In the genomic region with DNA sequence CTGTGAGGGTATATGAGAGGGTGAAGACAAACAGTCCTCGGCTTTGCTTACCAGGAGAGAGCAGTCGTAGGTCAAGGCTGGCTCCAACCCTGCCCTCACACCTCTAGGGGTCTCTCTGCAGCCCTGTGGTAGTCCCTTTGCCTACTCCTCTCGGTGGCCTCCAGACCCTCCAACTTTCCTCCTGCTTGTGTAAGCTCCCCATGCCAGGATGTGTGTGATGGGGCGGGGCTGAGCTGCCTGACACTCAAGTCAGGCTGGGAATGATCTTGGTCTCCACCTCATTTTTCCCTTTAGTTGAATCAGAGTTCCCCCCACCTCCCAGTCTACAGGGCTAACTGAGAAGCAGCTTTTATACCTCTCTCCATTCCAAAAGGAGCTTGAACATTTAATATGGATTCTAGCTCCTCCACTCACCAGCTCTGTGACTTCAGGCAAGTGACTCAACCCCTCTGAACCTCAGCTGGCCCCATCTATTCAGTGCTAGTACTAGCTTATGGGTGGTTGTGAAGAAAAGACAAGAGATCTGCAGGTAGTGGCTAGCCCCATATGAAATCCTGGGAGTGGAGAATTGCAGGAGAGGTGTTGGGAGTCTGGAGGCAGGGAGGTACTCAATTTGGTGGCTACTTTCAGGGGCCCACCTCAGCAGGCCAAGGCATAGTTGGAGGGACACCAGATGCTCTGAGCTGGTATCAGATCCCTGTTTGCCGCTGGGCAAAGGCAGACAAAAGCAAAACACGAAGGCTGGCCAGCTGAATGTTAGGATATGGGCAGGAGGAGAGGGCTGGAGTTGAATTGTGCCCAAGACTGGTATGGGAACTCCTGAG, we compare ENCODE assay signal across 8 cellular contexts. TPM values are rescaled to one million over a fixed set of nuclear protein-coding genes. Genes with fewer than 3 reads are reported as not detected.
A peak's percentile ranks its signal among the peaks of the same experiment; 100 is the strongest.
DNase-seq lines count a peak whose midpoint lies in the region; ATAC-seq and TF ChIP-seq lines count a peak whose summit lies in the region.

No MANE protein-coding gene starts in this region.

- H3K27me3 ChIP-seq in gastroesophageal sphincter (no peaks in the 10 kb centered on the region), gastrocnemius medialis (no peaks in the 10 kb centered on the region)

- DNase-seq in NCI-H748 (lab: John Stamatoyannopoulos, UW; ENCODE audit: unreplicated experiment) (peak; percentile 69), NCI-H748 treated with DMSO at 0.1 percent for 48 hours (lab: John Stamatoyannopoulos, UW) (no peak), HK-2 (ENCODE audit: unreplicated experiment) (peak; percentile 47), gastrocnemius medialis (no peak), NCI-H1694 treated with DMSO at 0.1 percent for 48 hours (lab: John Stamatoyannopoulos, UW) (no peak)
- DNase-seq in activated CD4-positive, alpha-beta T cell treated with anti-CD3 and anti-CD28 coated beads, Interleukin-2, amount 10 ng/mL, durations not matched to agents 7 days and 5 days: no peak

- in situ Hi-C loops in gastrocnemius medialis (cut with MboI; ENCODE audit: low sequenced_read_pairs in 4 of 4): no loop called here

- WGBS in gastroesophageal sphincter (ENCODE audit: low coverage in 1 of 2), 2 donors: 13 to 15% methylated on average over 2 to 6 of the region's 6 CpGs

- H3K9me3 Mint-ChIP-seq in activated CD4-positive, alpha-beta T cell treated with anti-CD3 and anti-CD28 coated beads, Interleukin-2, amount 10 ng/mL, durations not matched to agents 7 days and 5 days: no peaks in the 10 kb centered on the region

- H3K27ac ChIP-seq in gastroesophageal sphincter: peak overlapping the region; percentile 54 to 99 (median 98)
- H3K27ac ChIP-seq in gastrocnemius medialis: peak overlapping the region; percentile 95 to 99 (median 98)

- H3K4me3 Mint-ChIP-seq in activated CD4-positive, alpha-beta T cell treated with anti-CD3 and anti-CD28 coated beads, Interleukin-2, amount 10 ng/mL, durations not matched to agents 7 days and 5 days: peak overlapping the region; percentile 74

- TF ChIP-seq CTCF in gastroesophageal sphincter (IDR thresholded peaks at IDR 0.05) (no peak), gastrocnemius medialis (IDR thresholded peaks at IDR 0.05 in 4 of 5, conservative IDR thresholded peaks at IDR 0.05 in 1 of 5) (no peak)

- H3K4me1 ChIP-seq in gastroesophageal sphincter: peaks cover 3 to 97% (median 67%) of the 10 kb centered on the region in 3 donors
- peaks cover 78 to 91% of the 10 kb centered on the region in 2 donors for H3K4me1 ChIP-seq in gastrocnemius medialis

- H3K9me3 ChIP-seq in gastroesophageal sphincter (no peaks in the 10 kb centered on the region), gastrocnemius medialis (no peaks in the 10 kb centered on the region)

- CTCF ChIA-PET in activated CD4-positive, alpha-beta T cell treated with anti-CD3 and anti-CD28 coated beads, Interleukin-2, amount 10 ng/mL, durations not matched to agents 7 days and 5 days (lab: Charles Lee): interaction anchor here (0.7 to 2.5 kb wide), 12 partner anchors 10 to 70 kb away, joined by 3 to 14 read pairs (median 4); partner anchors contain the start of gene SLC35B2

- ATAC-seq in gastroesophageal sphincter: no peak
- ATAC-seq in gastrocnemius medialis: peak in 1 of 2 donors; percentile 2
- no peak for ATAC-seq in HG03442 (IDR thresholded peaks at IDR 0.05; ENCODE audit: unreplicated experiment)

- intact Hi-C loops in gastrocnemius medialis (cut with DNase I; ENCODE audit: low total_unique reads): loop anchor here (5.0 kb wide), 1 partner anchor 452 kb away; the partner anchor contains the start of gene VEGFA

- H3K27me3 Mint-ChIP-seq in activated CD4-positive, alpha-beta T cell treated with anti-CD3 and anti-CD28 coated beads, Interleukin-2, amount 10 ng/mL, durations not matched to agents 7 days and 5 days: no peaks in the 10 kb centered on the region

- H3K36me3 Mint-ChIP-seq in activated CD4-positive, alpha-beta T cell treated with anti-CD3 and anti-CD28 coated beads, Interleukin-2, amount 10 ng/mL, durations not matched to agents 7 days and 5 days (ENCODE audit: low read depth): no peaks in the 10 kb centered on the region

- peak overlapping the region; percentile 73 to 86 for H3K4me3 ChIP-seq in gastroesophageal sphincter
- peak overlapping the region; percentile 61 to 85 (median 70) for H3K4me3 ChIP-seq in gastrocnemius medialis

- H3K27ac Mint-ChIP-seq in activated CD4-positive, alpha-beta T cell treated with anti-CD3 and anti-CD28 coated beads, Interleukin-2, amount 10 ng/mL, durations not matched to agents 7 days and 5 days: peak overlapping the region; percentile 78

- H3K4me1 Mint-ChIP-seq in activated CD4-positive, alpha-beta T cell treated with anti-CD3 and anti-CD28 coated beads, Interleukin-2, amount 10 ng/mL, durations not matched to agents 7 days and 5 days: peaks cover 38% of the 10 kb centered on the region

- POLR2A ChIA-PET in activated CD4-positive, alpha-beta T cell treated with anti-CD3 and anti-CD28 coated beads, Interleukin-2, amount 10 ng/mL, durations not matched to agents 7 days and 5 days (lab: Charles Lee): interaction anchor here (0.6 kb wide), 1 partner anchor 35 kb away, joined by 3 read pairs; no protein-coding TSS in a partner anchor

- TF ChIP-seq EP300 in gastroesophageal sphincter (IDR thresholded peaks at IDR 0.05): no peak

- peaks cover 0 to 4% of the 10 kb centered on the region in 2 donors for H3K36me3 ChIP-seq in gastroesophageal sphincter
- H3K36me3 ChIP-seq in gastrocnemius medialis: no peaks in the 10 kb centered on the region

- TF ChIP-seq POLR2A in gastroesophageal sphincter (IDR thresholded peaks at IDR 0.05) (no peak), gastrocnemius medialis (IDR thresholded peaks at IDR 0.05) (no peak)

RNA-seq across cellular contexts. Expression of gene SLC29A1, which starts 1.0 kb away (rescaled TPM):
- 10 to 100 TPM; 38.5 to 46.9 TPM for total RNA-seq in activated CD4-positive, alpha-beta T cell treated with anti-CD3 and anti-CD28 coated beads, Interleukin-2, amount 10 ng/mL, durations not matched to agents 7 days and 5 days
- total RNA-seq in gastroesophageal sphincter (100 to 1,000 TPM; 101 to 281 (median 134) TPM), gastrocnemius medialis (10 to 100 TPM; 18.3 to 95.5 (median 40.8) TPM)

RNA-seq across cellular contexts. Expression of gene MYMX, which starts 7.6 kb away (rescaled TPM):
- total RNA-seq in activated CD4-positive, alpha-beta T cell treated with anti-CD3 and anti-CD28 coated beads, Interleukin-2, amount 10 ng/mL, durations not matched to agents 7 days and 5 days: not detected
- total RNA-seq in gastroesophageal sphincter (1 to 10 TPM in 1 of 4 donors, not detected in 3; 1.4 TPM), gastrocnemius medialis (not detected)

RNA-seq across cellular contexts. Expression of gene HSP90AB1, which starts 22.5 kb away (rescaled TPM):
- 100 to 1,000 TPM; 522 to 571 TPM for total RNA-seq in activated CD4-positive, alpha-beta T cell treated with anti-CD3 and anti-CD28 coated beads, Interleukin-2, amount 10 ng/mL, durations not matched to agents 7 days and 5 days
- total RNA-seq in gastroesophageal sphincter (100 to 1,000 TPM; 553 to 749 (median 626) TPM), gastrocnemius medialis (1,000 to 10,000 TPM in 2 of 4 donors, 100 to 1,000 TPM in 2; 878 to 1,576 (median 1,106) TPM)

RNA-seq across cellular contexts. Expression of gene SLC35B2, which starts 33.0 kb away (rescaled TPM):
- 10 to 100 TPM; 29.5 to 30.1 TPM for total RNA-seq in activated CD4-positive, alpha-beta T cell treated with anti-CD3 and anti-CD28 coated beads, Interleukin-2, amount 10 ng/mL, durations not matched to agents 7 days and 5 days
- total RNA-seq in gastroesophageal sphincter (10 to 100 TPM; 21.3 to 34.0 (median 25.6) TPM), gastrocnemius medialis (10 to 100 TPM; 14.9 to 35.9 (median 21.4) TPM)

RNA-seq across cellular contexts. Expression of gene NFKBIE, which starts 41.0 kb away (rescaled TPM):
- total RNA-seq in activated CD4-positive, alpha-beta T cell treated with anti-CD3 and anti-CD28 coated beads, Interleukin-2, amount 10 ng/mL, durations not matched to agents 7 days and 5 days: 10 to 100 TPM; 14.7 to 15.3 TPM
- 10 to 100 TPM in 1 of 4 donors, 1 to 10 TPM in 3; 4.2 to 13.4 (median 5.7) TPM for total RNA-seq in gastroesophageal sphincter
- total RNA-seq in gastrocnemius medialis: 10 to 100 TPM in 2 of 4 donors, 1 to 10 TPM in 2; 4.1 to 11.1 (median 10.0) TPM

Comparison
In these comparisons a context has a peak if more than half of its experiments do, and no peak if none do; other contexts are left out.
1. DNase-seq: peak in NCI-H748 (single experiment) and HK-2 (single experiment); none in NCI-H748 treated with DMSO at 0.1 percent for 48 hours (single experiment), activated CD4-positive, alpha-beta T cell treated with anti-CD3 and anti-CD28 coated beads, Interleukin-2, amount 10 ng/mL, durations not matched to agents 7 days and 5 days (single experiment), gastrocnemius medialis (0 of 2) and NCI-H1694 treated with DMSO at 0.1 percent for 48 hours (single experiment).